Comparison of ENCODE assay signal across 8 cellular contexts in the genomic region with DNA sequence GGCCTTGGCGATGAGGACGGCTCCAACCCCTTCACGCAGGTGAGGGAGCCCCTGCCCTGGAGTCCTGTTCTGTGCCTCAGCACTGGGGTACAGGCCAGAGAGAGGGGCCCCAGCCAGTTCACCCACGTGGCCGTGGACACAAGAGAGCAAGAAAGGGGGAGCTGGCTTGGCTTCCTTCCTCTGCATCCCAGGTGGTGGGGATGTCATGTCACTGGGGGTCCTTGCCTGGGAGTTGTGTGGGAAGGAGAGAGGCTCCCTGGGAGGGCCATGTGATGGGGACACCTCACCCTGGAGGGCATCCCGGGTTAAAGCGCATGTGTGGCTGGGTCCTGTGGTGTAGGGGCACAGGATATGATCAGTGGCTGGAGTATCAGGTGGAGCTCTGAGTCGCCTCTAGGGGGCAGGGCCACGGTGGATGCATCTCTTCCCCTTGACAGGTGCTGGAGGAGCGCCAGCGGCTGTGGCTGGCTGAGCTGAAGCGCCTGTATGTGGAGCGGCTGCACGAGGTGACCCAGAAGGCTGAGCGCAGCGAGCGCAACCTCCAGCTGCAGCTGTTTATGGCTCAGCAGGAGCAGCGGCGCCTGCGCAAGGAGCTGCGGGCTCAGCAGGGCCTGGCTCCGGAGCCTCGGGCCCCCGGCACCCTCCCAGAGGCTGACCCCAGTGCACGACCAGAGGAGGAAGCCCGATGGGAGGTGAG. TPM values are rescaled to one million over a fixed set of nuclear protein-coding genes. Genes with fewer than 3 reads are reported as not detected.
DNase-seq lines count a peak whose midpoint lies in the region; ATAC-seq lines count a peak whose summit lies in the region.

No MANE protein-coding gene starts in this region.

- H3K4me3 Mint-ChIP-seq in naive thymus-derived CD4-positive, alpha-beta T cell, result peak overlapping the region; percentile 23 to 83 (median 69)
- peak overlapping the region in 1 of 2 donors; percentile 72 for H3K4me3 Mint-ChIP-seq in stimulated activated naive CD8-positive, alpha-beta T cell treated with anti-CD3 and anti-CD28 coated beads, Interleukin-15, amount 100 ng/mL, for 72 hours

- peaks cover 15 to 31% (median 24%) of the 10 kb centered on the region in 7 donors for H3K4me1 Mint-ChIP-seq in naive thymus-derived CD4-positive, alpha-beta T cell
- H3K4me1 Mint-ChIP-seq in stimulated activated naive CD8-positive, alpha-beta T cell treated with anti-CD3 and anti-CD28 coated beads, Interleukin-15, amount 100 ng/mL, for 72 hours, result peaks cover 87% of the 10 kb centered on the region

- peaks cover 0 to 4% (median 0%) of the 10 kb centered on the region in 5 donors for H3K36me3 Mint-ChIP-seq in naive thymus-derived CD4-positive, alpha-beta T cell

- H3K27me3 ChIP-seq in naive thymus-derived CD4-positive, alpha-beta T cell (ENCODE audit: control insufficient read depth in 2 of 2, insufficient read depth in 2 of 2, low read length in 2 of 2), result no peaks in the 10 kb centered on the region

- ATAC-seq in GM19438 (IDR thresholded peaks at IDR 0.05; ENCODE audit: low read depth, unreplicated experiment) (peak; percentile 76), HG03469 (IDR thresholded peaks at IDR 0.05; ENCODE audit: unreplicated experiment) (peak; percentile 55)
- peak; percentile 86 for ATAC-seq in naive thymus-derived CD4-positive, alpha-beta T cell
- peak; percentile 86 for ATAC-seq in stimulated activated naive CD8-positive, alpha-beta T cell treated with anti-CD3 and anti-CD28 coated beads, Interleukin-15, amount 100 ng/mL, for 72 hours

- intact Hi-C loops in naive thymus-derived CD4-positive, alpha-beta T cell (cut with micrococcal nuclease), result loop anchor here (1.0 kb wide), 6 partner anchors 8 to 45 kb away; a partner anchor contains a TSS

- peaks cover 28 to 33% of the 10 kb centered on the region in 2 donors for H3K4me1 ChIP-seq in naive thymus-derived CD4-positive, alpha-beta T cell (ENCODE audit: control insufficient read depth in 2 of 2, insufficient read depth in 2 of 2, low read length in 2 of 2)

- peak overlapping the region in 3 of 9 donors; percentile 10 to 48 (median 29) for H3K27ac Mint-ChIP-seq in naive thymus-derived CD4-positive, alpha-beta T cell
- H3K27ac Mint-ChIP-seq in stimulated activated naive CD8-positive, alpha-beta T cell treated with anti-CD3 and anti-CD28 coated beads, Interleukin-15, amount 100 ng/mL, for 72 hours, result no peak overlapping the region

- no peaks in the 10 kb centered on the region for H3K9me3 Mint-ChIP-seq in naive thymus-derived CD4-positive, alpha-beta T cell
- no peaks in the 10 kb centered on the region for H3K9me3 Mint-ChIP-seq in stimulated activated naive CD8-positive, alpha-beta T cell treated with anti-CD3 and anti-CD28 coated beads, Interleukin-15, amount 100 ng/mL, for 72 hours

- peak; percentile 92 for DNase-seq in COLO668 (lab: John Stamatoyannopoulos, UW; ENCODE audit: unreplicated experiment)
- peak; percentile 79 for DNase-seq in NCI-H526 treated with DMSO at 0.1 percent for 48 hours (lab: John Stamatoyannopoulos, UW)
- DNase-seq in activated CD4-positive, alpha-beta T cell treated with anti-CD3 and anti-CD28 coated beads, Interleukin-2, amount 50 U/mL, for 48 hours, result peak; percentile 81 to 86
- DNase-seq in effector CD8-positive, alpha-beta T cell (lab: John Stamatoyannopoulos, UW), result peak; percentile 68
- DNase-seq in naive thymus-derived CD4-positive, alpha-beta T cell, result peak; percentile 69 to 90 (median 87)
- peak; percentile 78 to 86 for DNase-seq in stimulated activated naive CD8-positive, alpha-beta T cell treated with anti-CD3 and anti-CD28 coated beads, Interleukin-15, amount 100 ng/mL, for 72 hours

- peak overlapping the region; percentile 50 for H3K4me3 ChIP-seq in naive thymus-derived CD4-positive, alpha-beta T cell (ENCODE audit: low read length)

- POLR2A ChIA-PET in naive thymus-derived CD4-positive, alpha-beta T cell (lab: Charles Lee), result interaction anchor here (0.7 to 2.4 kb wide), 10 partner anchors 10 to 42 kb away, joined by 3 to 16 read pairs (median 4); a partner anchor contains a TSS

- H3K27ac ChIP-seq in naive thymus-derived CD4-positive, alpha-beta T cell (ENCODE audit: low read depth, low read length), result peak overlapping the region; percentile 9

- peaks cover 0 to 8% (median 3%) of the 10 kb centered on the region in 5 donors for H3K27me3 Mint-ChIP-seq in naive thymus-derived CD4-positive, alpha-beta T cell
- H3K27me3 Mint-ChIP-seq in stimulated activated naive CD8-positive, alpha-beta T cell treated with anti-CD3 and anti-CD28 coated beads, Interleukin-15, amount 100 ng/mL, for 72 hours, result no peaks in the 10 kb centered on the region

- CTCF ChIA-PET in naive thymus-derived CD4-positive, alpha-beta T cell (lab: Charles Lee), result interaction anchor here (0.6 to 3.3 kb wide), 17 partner anchors 9 to 851 kb away, joined by 3 to 25 read pairs (median 4); a partner anchor contains a TSS

- no peaks in the 10 kb centered on the region for H3K9me3 ChIP-seq in naive thymus-derived CD4-positive, alpha-beta T cell (ENCODE audit: control insufficient read depth in 2 of 3, low read length in 3 of 3)

- H3K36me3 ChIP-seq in naive thymus-derived CD4-positive, alpha-beta T cell (ENCODE audit: control insufficient read depth in 2 of 3, insufficient read depth in 3 of 3, low read length in 3 of 3), result no peaks in the 10 kb centered on the region

RNA-seq across cellular contexts. Expression of a gene that starts 7.5 kb away (rescaled TPM):
- total RNA-seq in naive thymus-derived CD4-positive, alpha-beta T cell, result 1 to 10 TPM in 3 of 5 experiments, under 1 TPM in 2; 0.79 to 3.5 (median 2.1) TPM
- 1 to 10 TPM in 1 of 2 donors, under 1 TPM in 1; 0.19 to 1.1 TPM for polyA plus RNA-seq in naive thymus-derived CD4-positive, alpha-beta T cell

RNA-seq across cellular contexts. Expression of a gene that starts 10.0 kb away (rescaled TPM):
- total RNA-seq in naive thymus-derived CD4-positive, alpha-beta T cell, result 10 to 100 TPM; 21.0 to 42.7 (median 23.3) TPM
- polyA plus RNA-seq in naive thymus-derived CD4-positive, alpha-beta T cell, result 10 to 100 TPM; 41.8 to 56.8 TPM

RNA-seq across cellular contexts. Expression of a gene that starts 32.9 kb away (rescaled TPM):
- 100 to 1,000 TPM in 1 of 5 experiments, 10 to 100 TPM in 4; 50.5 to 149 (median 70.5) TPM for total RNA-seq in naive thymus-derived CD4-positive, alpha-beta T cell
- 100 to 1,000 TPM; 226 to 231 TPM for polyA plus RNA-seq in naive thymus-derived CD4-positive, alpha-beta T cell

Comparison
In these comparisons a context has a peak if more than half of its experiments do, and no peak if none do; other contexts are left out.
1. Peak in every context shown above with its lines: DNase-seq, ATAC-seq, H3K4me3 ChIP-seq and H3K27ac ChIP-seq.